9 cellular contexts compared by ENCODE assay signal in genomic region chr5:106163233-106163632, GRCh38.
"Had no signal": no experiment of that assay in that cellular context is flagged by ENCODE, and none has a peak within 500 bp of the region (broad histone marks: within the 10 kb centered on the region; RNA-seq: fewer than 3 reads in every experiment).

No MANE protein-coding gene starts in this region.

- H3K9me3 ChIP-seq: HAP-1 had no signal

- DNase-seq: GM23248, H7, H9, HCEC 1CT, HFFc6 had no signal

- H3K4me3 ChIP-seq: GM23248, GM23338, HAP-1 had no signal

- H3K27ac ChIP-seq: GM23248 had no signal

- FAIRE-seq: H1, H54 had no signal

- H3K9ac ChIP-seq: GM23248 had no signal

- H3K36me3 ChIP-seq: HAP-1 had no signal
